In the genomic region with DNA sequence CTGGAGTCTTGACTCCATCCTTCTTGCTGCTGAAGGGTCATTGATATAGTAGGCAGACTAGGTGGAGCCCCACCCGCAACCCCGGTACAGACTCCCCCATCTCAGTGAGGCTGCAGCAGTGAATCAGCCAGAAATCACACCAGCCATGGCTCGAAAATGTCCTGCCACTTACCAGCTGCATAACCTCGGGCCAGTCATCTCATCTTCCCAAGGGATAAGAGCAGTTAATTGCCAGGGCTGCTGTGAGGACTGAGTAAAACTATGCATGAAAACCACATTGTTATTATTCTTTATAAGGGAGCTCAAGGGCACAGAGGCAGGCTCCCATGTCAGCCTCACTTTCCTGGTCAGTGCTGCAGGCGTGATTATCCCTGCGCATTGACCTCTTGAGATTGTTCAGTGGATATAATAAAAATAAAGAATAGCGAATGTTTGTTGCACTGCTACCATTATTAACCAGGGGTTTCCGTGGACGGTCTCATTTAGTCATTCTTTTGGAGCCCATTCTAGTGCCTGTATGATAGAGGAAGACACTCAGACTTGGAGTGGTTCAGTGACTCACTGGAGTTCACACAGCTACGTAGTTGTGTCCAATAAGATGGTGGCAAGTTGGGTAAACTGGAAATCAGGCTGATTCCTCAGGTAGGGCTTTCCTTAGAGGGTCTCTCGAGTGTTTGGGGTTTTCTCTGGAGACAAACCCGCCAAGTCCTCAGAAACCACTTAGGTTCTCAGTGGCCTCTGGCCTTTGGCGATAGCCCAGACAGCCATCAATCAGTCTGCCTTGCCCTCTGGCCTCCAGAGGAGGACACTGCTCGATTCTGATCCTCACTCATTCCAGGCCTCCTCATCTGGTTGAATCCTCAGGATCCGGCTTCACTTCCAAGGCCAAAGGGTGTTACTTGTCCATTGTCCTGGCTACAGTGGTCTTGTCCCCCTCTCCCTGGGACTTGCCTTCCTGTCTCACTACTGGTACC, we compare ENCODE assay signal across 17 cellular contexts. TPM values are rescaled to one million over a fixed set of nuclear protein-coding genes. Genes with fewer than 3 reads are reported as not detected.
DNase-seq lines count a peak whose midpoint lies in the region; ATAC-seq and TF ChIP-seq lines count a peak whose summit lies in the region.
"Had no signal": no experiment of that assay in that cellular context is flagged by ENCODE, and none has a peak within 500 bp of the region (broad histone marks: within the 10 kb centered on the region; RNA-seq: fewer than 3 reads in every experiment).

No MANE protein-coding gene starts in this region.

- H3K36me3 ChIP-seq in SK-N-SH (replicated peaks in 1 of 2; ENCODE audit: control insufficient read depth in 1 of 2, insufficient read depth in 2 of 2, low read length in 1 of 2) (no peaks in the 10 kb centered on the region), ascending aorta (no peaks in the 10 kb centered on the region)

- no peak for TF ChIP-seq CTCF in SK-N-SH (IDR thresholded peaks at IDR 0.05)
- no peak for TF ChIP-seq CTCF in ascending aorta (IDR thresholded peaks at IDR 0.05)
- TF ChIP-seq CTCF in dorsolateral prefrontal cortex (IDR thresholded peaks at IDR 0.05 in 54 of 56, conservative IDR thresholded peaks at IDR 0.05 in 2 of 56; ENCODE audit: low read depth in 1 of 56, partially characterized antibody in 56 of 56), result no peak

- whole genome bisulfite sequencing in SK-N-SH (ENCODE audit: low lambda C conversion rate), result 64% methylated on average over 11 of the region's 15 CpGs

- H3K79me2 ChIP-seq in SK-N-SH (ENCODE audit: insufficient read depth), result no peaks in the 10 kb centered on the region

- TF ChIP-seq EP300 in SK-N-SH (IDR thresholded peaks at IDR 0.05; ENCODE audit: borderline replicate concordance in 1 of 2, low read depth in 1 of 2, low read length in 1 of 2), result no peak

- H3K27me3 ChIP-seq in SK-N-SH (ENCODE audit: insufficient read depth) (no peaks in the 10 kb centered on the region), ascending aorta (no peaks in the 10 kb centered on the region), dorsolateral prefrontal cortex (no peaks in the 10 kb centered on the region)

- H3K9me3 ChIP-seq in SK-N-SH (no peaks in the 10 kb centered on the region), ascending aorta (no peaks in the 10 kb centered on the region)

- CTCF ChIA-PET in SK-N-SH (lab: Yijun Ruan, JAX), result interaction anchor here (0.9 to 1.8 kb wide), 2 partner anchors 8 to 15 kb away, joined by 5 to 6 read pairs; no protein-coding TSS in a partner anchor

- intact Hi-C loops in sciatic nerve (cut with DNase I) (no loop called here), ascending aorta (cut with DNase I) (no loop called here), dorsolateral prefrontal cortex (cut with DNase I) (no loop called here)

- DNase-seq in Daoy (ENCODE audit: low read depth) (peak; percentile 97), SK-N-SH (no peak), fibroblast of peridontal ligament (ENCODE audit: extremely low read depth) (peak; percentile 75), sciatic nerve (ENCODE audit: low spot score) (no peak), NCI-H2196 treated with DMSO at 0.1 percent for 48 hours (lab: John Stamatoyannopoulos, UW; ENCODE audit: unreplicated experiment) (no peak), ascending aorta (ENCODE audit: low spot score in 2 of 2) (no peak), left lobe of liver (ENCODE audit: low spot score) (no peak), dorsolateral prefrontal cortex (no peak)
- DNase-seq: activated CD8-positive, alpha-beta memory T cell treated with anti-CD3 and anti-CD28 coated beads for 24 hours; COR-L47; H7; NCI-H1048; NCI-H226; PC-9; stimulated activated naive CD8-positive, alpha-beta T cell treated with anti-CD3 and anti-CD28 coated beads, Interleukin-15, amount 100 ng/mL, for 72 hours had no signal

- H3K27ac ChIP-seq in SK-N-SH (ENCODE audit: low read depth in 2 of 2, low read length in 1 of 2), result peak overlapping the region in 1 of 2 experiments; percentile 67; a peak in 2 of 4 replicates
- no peak overlapping the region for H3K27ac ChIP-seq in ascending aorta
- no peak overlapping the region for H3K27ac ChIP-seq in dorsolateral prefrontal cortex
- H3K27ac ChIP-seq: PC-9 had no signal

- no peaks in the 10 kb centered on the region for H3K9me2 ChIP-seq in SK-N-SH

- no peak for TF ChIP-seq RAD21 in SK-N-SH (IDR thresholded peaks at IDR 0.05; ENCODE audit: low read length)

- POLR2A ChIA-PET in SK-N-SH (lab: Yijun Ruan, JAX), result no interaction called here

- ATAC-seq in sciatic nerve, result peak; percentile 38
- ATAC-seq in left lobe of liver, result no peak
- ATAC-seq: GM12878; stimulated activated naive CD8-positive, alpha-beta T cell treated with anti-CD3 and anti-CD28 coated beads, Interleukin-15, amount 100 ng/mL, for 72 hours had no signal

- H3F3A ChIP-seq in SK-N-SH (replicated peaks; ENCODE audit: insufficient read depth), result peaks cover 16% of the 10 kb centered on the region

- no peak overlapping the region for H2AFZ ChIP-seq in SK-N-SH (ENCODE audit: low read depth)
- H2AFZ ChIP-seq: PC-9 had no signal

- H3K4me3 ChIP-seq in SK-N-SH (ENCODE audit: low read depth in 2 of 2, low read length in 1 of 2) (no peak overlapping the region), ascending aorta (no peak overlapping the region), dorsolateral prefrontal cortex (no peak overlapping the region)
- H3K4me3 ChIP-seq: GM12878, PC-9 had no signal

- H4K20me1 ChIP-seq in SK-N-SH (ENCODE audit: insufficient read depth), result no peaks in the 10 kb centered on the region

- H3K4me2 ChIP-seq in SK-N-SH, result 0 out of 2 replicates have a peak overlapping the region, but pooled peaks have one; percentile 31
- H3K4me2 ChIP-seq: PC-9 had no signal

- H3K4me1 ChIP-seq in SK-N-SH (ENCODE audit: control insufficient read depth in 1 of 2, insufficient read depth in 2 of 2, low read depth in 1 of 2, low read length in 1 of 2) (peaks cover 2 to 6% of the 10 kb centered on the region in 2 experiments; a peak in 1 of 4 replicates), ascending aorta (peaks cover 5 to 15% of the 10 kb centered on the region in 2 donors)

- H3K9ac ChIP-seq in SK-N-SH, result no peak overlapping the region

TF ChIP-seq in SK-N-SH, 30 proteins besides CTCF, POLR2A, EP300 and RAD21:
- TF ChIP-seq NFIC (IDR thresholded peaks at IDR 0.05; ENCODE audit: borderline replicate concordance) (no peak), JUND (IDR thresholded peaks at IDR 0.05) (no peak), SIN3A (IDR thresholded peaks at IDR 0.05; ENCODE audit: borderline replicate concordance, low read depth, low read length) (no peak), CHD2 (IDR thresholded peaks at IDR 0.05; ENCODE audit: low read length, partially characterized antibody) (no peak), TCF12 (IDR thresholded peaks at IDR 0.05) (peak; percentile 30; the same call in 1 of the 2 replicates), RFX5 (IDR thresholded peaks at IDR 0.05; ENCODE audit: low read length) (no peak)
- TF ChIP-seq, protein P1, sequence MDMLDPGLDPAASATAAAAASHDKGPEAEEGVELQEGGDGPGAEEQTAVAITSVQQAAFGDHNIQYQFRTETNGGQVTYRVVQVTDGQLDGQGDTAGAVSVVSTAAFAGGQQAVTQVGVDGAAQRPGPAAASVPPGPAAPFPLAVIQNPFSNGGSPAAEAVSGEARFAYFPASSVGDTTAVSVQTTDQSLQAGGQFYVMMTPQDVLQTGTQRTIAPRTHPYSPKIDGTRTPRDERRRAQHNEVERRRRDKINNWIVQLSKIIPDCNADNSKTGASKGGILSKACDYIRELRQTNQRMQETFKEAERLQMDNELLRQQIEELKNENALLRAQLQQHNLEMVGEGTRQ (IDR thresholded peaks at IDR 0.05; ENCODE audit: borderline replicate concordance, low read depth, low read length), result no peak
- TF ChIP-seq, protein P2, sequence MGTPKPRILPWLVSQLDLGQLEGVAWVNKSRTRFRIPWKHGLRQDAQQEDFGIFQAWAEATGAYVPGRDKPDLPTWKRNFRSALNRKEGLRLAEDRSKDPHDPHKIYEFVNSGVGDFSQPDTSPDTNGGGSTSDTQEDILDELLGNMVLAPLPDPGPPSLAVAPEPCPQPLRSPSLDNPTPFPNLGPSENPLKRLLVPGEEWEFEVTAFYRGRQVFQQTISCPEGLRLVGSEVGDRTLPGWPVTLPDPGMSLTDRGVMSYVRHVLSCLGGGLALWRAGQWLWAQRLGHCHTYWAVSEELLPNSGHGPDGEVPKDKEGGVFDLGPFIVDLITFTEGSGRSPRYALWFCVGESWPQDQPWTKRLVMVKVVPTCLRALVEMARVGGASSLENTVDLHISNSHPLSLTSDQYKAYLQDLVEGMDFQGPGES (IDR thresholded peaks at IDR 0.05; ENCODE audit: low read depth, low read length), result no peak

RNA-seq across cellular contexts. Expression of a gene that starts 39.9 kb away (rescaled TPM):
- 0.74 and 0.86 TPM in 2 replicates for total RNA-seq in Daoy (2014; rRNA removed; shearing (Covaris generic))
- 0.76 and 0.84 TPM in 2 replicates for polyA plus RNA-seq in SK-N-SH (2012; rRNA removed)
- 0.55 and 0.72 TPM in 2 replicates for polyA plus RNA-seq in SK-N-SH (2012; cell fraction: cytosol; rRNA removed)
- polyA plus RNA-seq in SK-N-SH (2012; cell fraction: nucleus; rRNA removed), result 1.3 and 2.5 TPM in 2 replicates
- total RNA-seq in sciatic nerve, result 94.6 TPM
- 58.6 TPM for total RNA-seq in ascending aorta
- 0.23 TPM for total RNA-seq in left lobe of liver
- total RNA-seq in dorsolateral prefrontal cortex, result 1 to 10 TPM in 83 of 120 experiments, under 1 TPM in 37; 0.33 to 5.0 (median 1.3) TPM
- total RNA-seq: H7, PC-9, progenitor cell of endocrine pancreas had no signal

Comparison
In these comparisons a context has a peak if more than half of its experiments do, and no peak if none do; other contexts are left out.
1. DNase-seq: peak in Daoy (single experiment) and fibroblast of peridontal ligament (single experiment); none in SK-N-SH (single experiment), sciatic nerve (single experiment), NCI-H2196 treated with DMSO at 0.1 percent for 48 hours (single experiment), ascending aorta (0 of 2), left lobe of liver (single experiment) and dorsolateral prefrontal cortex (0 of 10).